Comparison of ENCODE assay signal across 34 cellular contexts in the genomic region with DNA sequence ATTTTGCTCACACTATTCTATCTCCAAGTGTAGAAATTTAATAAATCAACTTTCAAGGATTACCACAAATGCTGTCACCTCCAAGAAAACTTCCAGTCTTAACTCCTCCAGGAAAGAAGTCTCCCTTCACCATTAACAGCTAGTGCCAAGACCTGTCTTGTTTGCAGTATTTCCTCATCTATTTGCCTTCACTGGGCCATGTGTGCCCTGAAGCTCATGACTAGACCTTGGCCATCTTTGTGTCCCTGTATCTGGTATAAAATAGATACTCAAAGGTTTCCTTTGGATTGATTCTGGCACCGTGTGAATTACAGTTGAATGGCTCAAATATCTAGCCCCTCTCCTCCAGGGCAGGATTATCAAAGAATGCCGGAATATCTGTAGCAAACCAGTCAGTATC.
"Had no signal": no experiment of that assay in that cellular context is flagged by ENCODE, and none has a peak within 500 bp of the region (broad histone marks: within the 10 kb centered on the region; RNA-seq: fewer than 3 reads in every experiment).

No MANE protein-coding gene starts in this region.

- H3K4me3 ChIP-seq: MG63 had no signal

- H3K27me3 ChIP-seq: MG63 had no signal

- H3K36me3 ChIP-seq: MG63 had no signal

- H3K9me3 ChIP-seq: MG63 had no signal

- H3K4me2 ChIP-seq: KMS-11 had no signal

- H3K27ac ChIP-seq: KMS-11 had no signal

- DNase-seq: Karpas-422, Kasumi-1, MG63, MM.1S, MV-4-11, NCI-H1048, NCI-H1092, NCI-H1092 treated with DMSO at 0.1 percent for 48 hours, NCI-H1105, NCI-H1105 treated with DMSO at 0.1 percent for 48 hours, NCI-H1417, NCI-H1417 treated with DMSO at 0.1 percent for 48 hours, NCI-H1436, NCI-H1436 treated with DMSO at 0.1 percent for 48 hours, NCI-H146, NCI-H1694, NCI-H1694 treated with DMSO at 0.1 percent for 48 hours, NCI-H187, NCI-H187 treated with DMSO at 0.1 percent for 48 hours, NCI-H1930, NCI-H2029, NCI-H2029 treated with DMSO at 0.1 percent for 48 hours, NCI-H2081, NCI-H2081 treated with DMSO at 0.1 percent for 48 hours, NCI-H2107, NCI-H2171, NCI-H2171 treated with DMSO at 0.1 percent for 48 hours, NCI-H2227 treated with DMSO at 0.1 percent for 48 hours, NCI-H226, NCI-H345, NCI-H446, NCI-H446 treated with DMSO at 0.1 percent for 48 hours, NCI-H510A had no signal

- H3K9ac ChIP-seq: KMS-11 had no signal
